In the genomic region with DNA sequence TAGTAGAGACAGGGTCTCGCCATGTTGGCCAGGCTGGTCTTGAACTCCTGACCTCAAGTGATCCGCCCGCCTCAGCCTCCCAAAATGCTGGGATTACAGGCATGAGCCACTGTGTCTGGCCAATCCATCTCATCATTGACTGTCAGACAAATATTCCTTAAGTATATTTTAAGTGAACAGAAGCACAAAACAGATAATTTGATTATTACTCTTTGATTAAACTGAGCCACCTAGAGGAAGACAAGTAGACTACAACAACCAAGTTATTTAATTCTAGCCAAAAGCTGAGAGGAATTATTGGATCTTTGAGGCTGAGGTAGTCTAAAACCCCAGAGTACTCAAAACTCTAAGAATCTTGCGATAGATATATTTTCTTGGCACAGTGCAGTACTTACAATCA, we compare ENCODE assay signal across 17 cellular contexts. TPM values are rescaled to one million over a fixed set of nuclear protein-coding genes. Genes with fewer than 3 reads are reported as not detected.
DNase-seq lines count a peak whose midpoint lies in the region; ATAC-seq, FAIRE-seq and TF ChIP-seq lines count a peak whose summit lies in the region.
"Had no signal": no experiment of that assay in that cellular context is flagged by ENCODE, and none has a peak within 500 bp of the region (broad histone marks: within the 10 kb centered on the region; RNA-seq: fewer than 3 reads in every experiment).

No MANE protein-coding gene starts in this region.

- H3K4me1 ChIP-seq in mucosa of descending colon (ENCODE audit: low read depth), result no peaks in the 10 kb centered on the region
- H3K4me1 ChIP-seq: sigmoid colon had no signal

- DNase-seq in D721Med (ENCODE audit: insufficient read length, low spot score) (no peak), HFFc6 (no peak), lung microvascular endothelial cell (ENCODE audit: low read depth in 2 of 2) (peak; percentile 16 to 19), mucosa of descending colon (no peak)
- DNase-seq: activated effector memory CD4-positive, alpha-beta T cell treated with anti-CD3 and anti-CD28 coated beads, Interleukin-2, amount 50 U/mL, for 16 hours; immature natural killer cell; NCI-H1048; NCI-H510A; sigmoid colon had no signal

- H3K27ac Mint-ChIP-seq in HFFc6, result no peak overlapping the region
- H3K27ac Mint-ChIP-seq in stimulated activated memory B cell treated with anti-CD40 and anti-IgM and Interleukin-4, amounts not matched to agents 10 μg/mL and 1 μg/mL and 100 μg/mL, for 72 hours, result no peak overlapping the region
- H3K27ac Mint-ChIP-seq: activated CD4-positive, alpha-beta T cell treated with anti-CD3 and anti-CD28 coated beads, Interleukin-2, amount 10 ng/mL, durations not matched to agents 24 days and 14 days; immature natural killer cell had no signal

- intact Hi-C loops in mucosa of descending colon (cut with DNase I, micrococcal nuclease), result no loop called here

- H3K4me1 Mint-ChIP-seq in HFFc6 (ENCODE audit: low read depth), result no peaks in the 10 kb centered on the region
- H3K4me1 Mint-ChIP-seq in stimulated activated memory B cell treated with anti-CD40 and anti-IgM and Interleukin-4, amounts not matched to agents 10 μg/mL and 1 μg/mL and 100 μg/mL, for 72 hours, result no peaks in the 10 kb centered on the region
- H3K4me1 Mint-ChIP-seq: activated CD4-positive, alpha-beta T cell treated with anti-CD3 and anti-CD28 coated beads, Interleukin-2, amount 10 ng/mL, durations not matched to agents 24 days and 14 days; immature natural killer cell had no signal

- ATAC-seq in mucosa of descending colon (no peak), HG02973 (IDR thresholded peaks at IDR 0.05; ENCODE audit: unreplicated experiment) (no peak)
- ATAC-seq in stimulated activated memory B cell treated with anti-CD40 and anti-IgM and Interleukin-4, amounts not matched to agents 10 μg/mL and 1 μg/mL and 100 μg/mL, for 72 hours, result no peak
- ATAC-seq: esophagus mucosa had no signal

- H3K27ac ChIP-seq in VCaP, result no peak overlapping the region
- H3K27ac ChIP-seq: sigmoid colon, thoracic aorta had no signal

- H3K27me3 Mint-ChIP-seq in HFFc6 (ENCODE audit: insufficient read depth), result no peaks in the 10 kb centered on the region
- no peaks in the 10 kb centered on the region for H3K27me3 Mint-ChIP-seq in stimulated activated memory B cell treated with anti-CD40 and anti-IgM and Interleukin-4, amounts not matched to agents 10 μg/mL and 1 μg/mL and 100 μg/mL, for 72 hours
- H3K27me3 Mint-ChIP-seq: activated CD4-positive, alpha-beta T cell treated with anti-CD3 and anti-CD28 coated beads, Interleukin-2, amount 10 ng/mL, durations not matched to agents 24 days and 14 days had no signal

- no peak for FAIRE-seq in D721Med (lab: Jason Lieb, UNC)

- H3K36me3 ChIP-seq in mucosa of descending colon (ENCODE audit: low read depth), result no peaks in the 10 kb centered on the region
- H3K36me3 ChIP-seq: thoracic aorta had no signal

- H3K9me3 Mint-ChIP-seq in HFFc6, result no peaks in the 10 kb centered on the region
- no peaks in the 10 kb centered on the region for H3K9me3 Mint-ChIP-seq in stimulated activated memory B cell treated with anti-CD40 and anti-IgM and Interleukin-4, amounts not matched to agents 10 μg/mL and 1 μg/mL and 100 μg/mL, for 72 hours
- H3K9me3 Mint-ChIP-seq: activated CD4-positive, alpha-beta T cell treated with anti-CD3 and anti-CD28 coated beads, Interleukin-2, amount 10 ng/mL, durations not matched to agents 24 days and 14 days; immature natural killer cell had no signal

- no peak overlapping the region for H3K4me3 ChIP-seq in mucosa of descending colon
- H3K4me3 ChIP-seq: sigmoid colon, thoracic aorta had no signal

- no peaks in the 10 kb centered on the region for H3K9me3 ChIP-seq in mucosa of descending colon
- H3K9me3 ChIP-seq: sigmoid colon, thoracic aorta had no signal

- H3K4me3 Mint-ChIP-seq in HFFc6, result no peak overlapping the region
- no peak overlapping the region for H3K4me3 Mint-ChIP-seq in stimulated activated memory B cell treated with anti-CD40 and anti-IgM and Interleukin-4, amounts not matched to agents 10 μg/mL and 1 μg/mL and 100 μg/mL, for 72 hours
- H3K4me3 Mint-ChIP-seq: activated CD4-positive, alpha-beta T cell treated with anti-CD3 and anti-CD28 coated beads, Interleukin-2, amount 10 ng/mL, durations not matched to agents 24 days and 14 days; immature natural killer cell had no signal

- TF ChIP-seq CTCF in D721Med (IDR thresholded peaks at IDR 0.05; ENCODE audit: insufficient read depth, missing control alignments) (peak; percentile 33), HFFc6 (IDR thresholded peaks at IDR 0.05) (peak; percentile 68), VCaP (conservative IDR thresholded peaks at IDR 0.05) (peak; percentile 68), mucosa of descending colon (IDR thresholded peaks at IDR 0.05) (no peak)

- peaks cover 12% of the 10 kb centered on the region; the same call in 1 of the 2 replicates for H3K36me3 Mint-ChIP-seq in HFFc6 (ENCODE audit: low read depth)
- H3K36me3 Mint-ChIP-seq in stimulated activated memory B cell treated with anti-CD40 and anti-IgM and Interleukin-4, amounts not matched to agents 10 μg/mL and 1 μg/mL and 100 μg/mL, for 72 hours, result peaks cover 5% of the 10 kb centered on the region
- H3K36me3 Mint-ChIP-seq: immature natural killer cell had no signal

RNA-seq across cellular contexts. Expression of gene ACRV1, which starts 1.2 kb away (rescaled TPM):
- not detected for total RNA-seq in HFFc6 (2021; fragmentation: NEBNext Ultra II Directional; extraction: Animal tissue kit (Norgen Biotek cat#: 25700))
- under 0.01 TPM in 1 of 2 replicates, not detected in the other for total RNA-seq in lung microvascular endothelial cell
- under 1 TPM in 1 of 3 donors, not detected in 2; 0.38 TPM for total RNA-seq in mucosa of descending colon
- total RNA-seq: activated CD4-positive, alpha-beta T cell treated with anti-CD3 and anti-CD28 coated beads, Interleukin-2, amount 10 ng/mL, durations not matched to agents 24 days and 14 days; Daoy; esophagus mucosa; myocyte; sigmoid colon; thoracic aorta had no signal

RNA-seq across cellular contexts. Expression of gene CHEK1, which starts 54.4 kb away (rescaled TPM):
- total RNA-seq in HFFc6 (2021; fragmentation: NEBNext Ultra II Directional; extraction: Animal tissue kit (Norgen Biotek cat#: 25700)), result 10 to 100 TPM; 23.8 to 43.6 (median 39.7) TPM
- total RNA-seq in lung microvascular endothelial cell (7.9 and 16.8 TPM in 2 replicates), mucosa of descending colon (10 to 100 TPM in 1 of 3 donors, 1 to 10 TPM in 2; 5.6 to 15.0 (median 8.8) TPM)

Comparison
In these comparisons a context has a peak if more than half of its experiments do, and no peak if none do; other contexts are left out.
1. DNase-seq: peak in lung microvascular endothelial cell (2 of 2); none in D721Med (single experiment), HFFc6 (single experiment) and mucosa of descending colon (0 of 3).